Comparison of ENCODE assay signal across 1 cellular context in genomic region chr5:1515921-1516571, GRCh38.
TF ChIP-seq lines count a peak whose summit lies in the region.

No MANE protein-coding gene starts in this region.

TF ChIP-seq in H1, 55 proteins besides CTCF, POLR2A, EP300 and RAD21:
- no peak for TF ChIP-seq FOSL1 (IDR thresholded peaks at IDR 0.05; ENCODE audit: insufficient read depth, low read depth, low read length)
- TF ChIP-seq JUND (IDR thresholded peaks at IDR 0.05; ENCODE audit: low read length), result peak; percentile 49; the same call in 1 of the 2 replicates
